8 cellular contexts compared by ENCODE assay signal in genomic region chr7:76069238-76069638, GRCh38. TPM values are rescaled to one million over a fixed set of nuclear protein-coding genes. Genes with fewer than 3 reads are reported as not detected.
A peak's percentile ranks its signal among the peaks of the same experiment; 100 is the strongest.
DNase-seq lines count a peak whose midpoint lies in the region; ATAC-seq and TF ChIP-seq lines count a peak whose summit lies in the region.
"Had no signal": no experiment of that assay in that cellular context is flagged by ENCODE, and none has a peak within 500 bp of the region (broad histone marks: within the 10 kb centered on the region; RNA-seq: fewer than 3 reads in every experiment).

No MANE protein-coding gene starts in this region.

- DNase-seq in H9: peak; percentile 79
- DNase-seq in Panc1 (ENCODE audit: low read depth, low spot score): no peak
- DNase-seq in neural progenitor cell (ENCODE audit: low spot score): peak; percentile 44
- no peak for DNase-seq in CD4-positive, alpha-beta T cell
- no peak for DNase-seq in T-helper 2 cell
- DNase-seq in stimulated activated naive CD8-positive, alpha-beta T cell treated with anti-CD3 and anti-CD28 coated beads, Interleukin-15, Interleukin-2, amounts not matched to agents 100 U/mL and 50 U/mL, for 24 hours: no peak

- no peaks in the 10 kb centered on the region for H3K4me1 ChIP-seq in H9 (ENCODE audit: insufficient read depth, low read length)
- peaks cover 16% of the 10 kb centered on the region for H3K4me1 ChIP-seq in Panc1 (ENCODE audit: control insufficient read depth, insufficient read depth, low read length)
- peaks cover 0 to 2% of the 10 kb centered on the region in 2 donors for H3K4me1 ChIP-seq in esophagus (ENCODE audit: control insufficient read depth in 2 of 2, insufficient read depth in 2 of 2, low read length in 1 of 2)
- H3K4me1 ChIP-seq in neural progenitor cell: peaks cover 7% of the 10 kb centered on the region

- H2BK5ac ChIP-seq in H9 (ENCODE audit: insufficient read length, low read length): no peak overlapping the region

- H3K27ac Mint-ChIP-seq in H9 (peak overlapping the region in 1 of 3 experiments; percentile 48; a peak in 1 of 7 replicates), neural progenitor cell (peak overlapping the region; percentile 78)
- H3K27ac Mint-ChIP-seq in CD4-positive, alpha-beta T cell: no peak overlapping the region
- H3K27ac Mint-ChIP-seq: T-cell had no signal

- H2BK20ac ChIP-seq in H9 (ENCODE audit: low read depth, low read length, poor library complexity, severe bottlenecking): no peak overlapping the region

- H3K36me3 Mint-ChIP-seq in H9 (ENCODE audit: insufficient read depth in 1 of 3, low read depth in 3 of 3): peaks cover 16 to 27% (median 25%) of the 10 kb centered on the region in 3 experiments
- H3K36me3 Mint-ChIP-seq in neural progenitor cell: peaks cover 16% of the 10 kb centered on the region
- H3K36me3 Mint-ChIP-seq in CD4-positive, alpha-beta T cell (ENCODE audit: low read depth): peaks cover 28% of the 10 kb centered on the region

- H3K23ac ChIP-seq in H9 (ENCODE audit: insufficient read length, low read depth, low read length): no peak overlapping the region

- H3K4ac ChIP-seq in H9 (ENCODE audit: low read depth, low read length): no peak overlapping the region

- POLR2A ChIA-PET in Panc1 (lab: Charles Lee): no interaction called here
- POLR2A ChIA-PET in CD4-positive, alpha-beta T cell (lab: Charles Lee): no interaction called here

- TF ChIP-seq CTCF in H9 (conservative IDR thresholded peaks at IDR 0.05) (peak; percentile 56; the same call in 2 of the 3 replicates), Panc1 (IDR thresholded peaks at IDR 0.05) (no peak), neural progenitor cell (IDR thresholded peaks at IDR 0.05) (peak; percentile 23)
- no peak for TF ChIP-seq CTCF in CD4-positive, alpha-beta T cell (IDR thresholded peaks at IDR 0.05)

- H3K18ac ChIP-seq in H9 (ENCODE audit: insufficient read length, low read depth, low read length): no peak overlapping the region

- H3K79me2 ChIP-seq in H9 (ENCODE audit: insufficient read depth, low read length) (no peaks in the 10 kb centered on the region), neural progenitor cell (ENCODE audit: low read depth) (no peaks in the 10 kb centered on the region)

- in situ Hi-C loops in Panc1 (cut with HindIII; ENCODE audit: low pct_unique_long_range_greater_than_20kb, low sequenced_read_pairs): no loop called here

- WGBS in H9 (ENCODE audit: extremely low coverage, insufficient read length, low lambda C conversion rate): no CpG with 5 or more reads among the region's 8 CpGs
- WGBS in esophagus, 2 donors: 24 to 28% methylated on average over 8 of the region's 8 CpGs

- no peaks in the 10 kb centered on the region for H3K79me1 ChIP-seq in H9 (ENCODE audit: insufficient read depth, low read depth, low read length, poor library complexity, severe bottlenecking)

- BruUV-seq in Panc1 (replicated peaks; lab: Mats Ljungman, UMichigan): no TSS peak

- H3K27ac ChIP-seq in H9 (ENCODE audit: insufficient read length, low read depth, low read length) (no peak overlapping the region), Panc1 (ENCODE audit: low read length) (peak overlapping the region; percentile 36; the same call in 1 of the 2 replicates), esophagus (ENCODE audit: low read depth in 2 of 2, low read length in 1 of 2) (peak overlapping the region; percentile 40 to 70), neural progenitor cell (no peak overlapping the region)
- H3K27ac ChIP-seq in CD4-positive, alpha-beta T cell (ENCODE audit: low read depth, low read length): no peak overlapping the region

- no peaks in the 10 kb centered on the region for H3F3A ChIP-seq in neural progenitor cell (ENCODE audit: low read depth)

- H3K23me2 ChIP-seq in H9 (ENCODE audit: insufficient read length, low read depth, low read length, poor library complexity, severe bottlenecking): no peaks in the 10 kb centered on the region

- peaks cover 4 to 7% of the 10 kb centered on the region in 2 experiments; a peak in 3 of 4 replicates for H3K4me1 Mint-ChIP-seq in H9
- peaks cover 8% of the 10 kb centered on the region for H3K4me1 Mint-ChIP-seq in neural progenitor cell
- no peaks in the 10 kb centered on the region for H3K4me1 Mint-ChIP-seq in CD4-positive, alpha-beta T cell (ENCODE audit: low read depth)
- H3K4me1 Mint-ChIP-seq: T-cell had no signal

- H4K20me1 ChIP-seq in H9 (ENCODE audit: control insufficient read depth, insufficient read depth, insufficient read length): no peaks in the 10 kb centered on the region
- H4K20me1 ChIP-seq in neural progenitor cell (ENCODE audit: low read depth): no peaks in the 10 kb centered on the region

- no peaks in the 10 kb centered on the region; the same call in 1 of the 2 replicates for H3K27me3 Mint-ChIP-seq in H9 (ENCODE audit: low read depth)
- peaks cover under 1% of the 10 kb centered on the region for H3K27me3 Mint-ChIP-seq in neural progenitor cell (ENCODE audit: insufficient read depth, low read depth)
- no peaks in the 10 kb centered on the region for H3K27me3 Mint-ChIP-seq in CD4-positive, alpha-beta T cell
- H3K27me3 Mint-ChIP-seq: T-cell had no signal

- no peak overlapping the region for H2AFZ ChIP-seq in H9 (ENCODE audit: low read length)
- H2AFZ ChIP-seq in neural progenitor cell (replicated peaks): no peak overlapping the region

- H3K4me2 ChIP-seq in H9 (ENCODE audit: insufficient read depth, insufficient read length, low read length) (no peak overlapping the region), neural progenitor cell (no peak overlapping the region)

- no peak overlapping the region for H4K5ac ChIP-seq in H9 (ENCODE audit: insufficient read length, low read depth, low read length)

- CTCF ChIA-PET in Panc1 (lab: Charles Lee): interaction anchor here (1.5 kb wide), 1 partner anchor 245 kb away, joined by 9 read pairs; no protein-coding TSS in a partner anchor
- CTCF ChIA-PET in CD4-positive, alpha-beta T cell (lab: Charles Lee): no interaction called here

- no peak overlapping the region for H2BK120ac ChIP-seq in H9 (ENCODE audit: low read depth, low read length, poor library complexity, severe bottlenecking)

- no peak overlapping the region for H3T11ph ChIP-seq in H9 (ENCODE audit: low read length)

- H4K91ac ChIP-seq in H9 (ENCODE audit: insufficient read length, low read depth, low read length): no peak overlapping the region

- H2AK5ac ChIP-seq in H9 (ENCODE audit: insufficient read length, low read length): no peak overlapping the region

- H3K36me3 ChIP-seq in Panc1 (ENCODE audit: control insufficient read depth, insufficient read depth, low read length) (peaks cover 7% of the 10 kb centered on the region; the same call in 1 of the 2 replicates), esophagus (ENCODE audit: control insufficient read depth in 2 of 2, insufficient read depth in 2 of 2, low read length in 1 of 2) (peaks cover 7 to 25% of the 10 kb centered on the region in 2 donors), neural progenitor cell (no peaks in the 10 kb centered on the region)

- intact Hi-C loops in Panc1 (cut with micrococcal nuclease; ENCODE audit: unreplicated experiment): no loop called here
- intact Hi-C loops in CD4-positive, alpha-beta T cell (cut with DNase I, micrococcal nuclease): no loop called here

- H3K9me3 ChIP-seq in H9 (ENCODE audit: control insufficient read depth, low read depth, low read length) (no peaks in the 10 kb centered on the region), Panc1 (ENCODE audit: control insufficient read depth, insufficient read depth, low read depth, low read length) (no peaks in the 10 kb centered on the region), esophagus (ENCODE audit: control insufficient read depth in 2 of 2, insufficient read depth in 1 of 2, low read depth in 1 of 2, low read length in 1 of 2) (no peaks in the 10 kb centered on the region), neural progenitor cell (ENCODE audit: low read depth) (no peaks in the 10 kb centered on the region)
- no peaks in the 10 kb centered on the region for H3K9me3 ChIP-seq in CD4-positive, alpha-beta T cell (ENCODE audit: control insufficient read depth, low read length)

- no peak overlapping the region for H2BK12ac ChIP-seq in H9 (ENCODE audit: insufficient read length, low read depth, low read length)

- H3K27me3 ChIP-seq in H9 (ENCODE audit: insufficient read depth, low read length) (no peaks in the 10 kb centered on the region), Panc1 (ENCODE audit: control insufficient read depth, insufficient read depth, low read length) (no peaks in the 10 kb centered on the region), esophagus (ENCODE audit: control insufficient read depth in 1 of 2, insufficient read depth in 2 of 2, low read length in 2 of 2) (no peaks in the 10 kb centered on the region), neural progenitor cell (no peaks in the 10 kb centered on the region)
- no peaks in the 10 kb centered on the region for H3K27me3 ChIP-seq in CD4-positive, alpha-beta T cell (ENCODE audit: control insufficient read depth, insufficient read depth, low read length)

- no peak overlapping the region for H3K4me3 ChIP-seq in Panc1 (ENCODE audit: low read depth in 2 of 2, low read length in 2 of 2)
- no peak overlapping the region for H3K4me3 ChIP-seq in esophagus (ENCODE audit: low read depth in 1 of 2, low read length in 2 of 2)
- no peak overlapping the region for H3K4me3 ChIP-seq in neural progenitor cell

- no peak overlapping the region for H4K8ac ChIP-seq in H9 (replicated peaks; ENCODE audit: insufficient read length, low read depth, low read length)

- H3K4me3 Mint-ChIP-seq in H9 (no peak overlapping the region), neural progenitor cell (no peak overlapping the region)
- no peak overlapping the region for H3K4me3 Mint-ChIP-seq in CD4-positive, alpha-beta T cell
- H3K4me3 Mint-ChIP-seq: T-cell had no signal

- peak; percentile 66 for ATAC-seq in Panc1
- ATAC-seq in CD4-positive, alpha-beta T cell (ENCODE audit: poor library complexity): no peak
- no peak for ATAC-seq in stimulated activated naive CD8-positive, alpha-beta T cell treated with anti-CD3 and anti-CD28 coated beads, Interleukin-15, Interleukin-2, amounts not matched to agents 100 U/mL and 50 U/mL, for 24 hours

- H3K56ac ChIP-seq in H9 (ENCODE audit: insufficient read length, low read depth, low read length): no peak overlapping the region

- no peak overlapping the region for H2BK15ac ChIP-seq in H9 (ENCODE audit: low read depth, low read length)

- no peak overlapping the region for H3K14ac ChIP-seq in H9 (ENCODE audit: insufficient read depth, low read length)

- H3K9me3 Mint-ChIP-seq in H9 (no peaks in the 10 kb centered on the region), neural progenitor cell (no peaks in the 10 kb centered on the region)
- H3K9me3 Mint-ChIP-seq in CD4-positive, alpha-beta T cell: no peaks in the 10 kb centered on the region
- H3K9me3 Mint-ChIP-seq: T-cell had no signal

- H3K9ac ChIP-seq in H9 (ENCODE audit: extremely low read depth, insufficient read length, low read length): no peak overlapping the region
- no peak overlapping the region for H3K9ac ChIP-seq in neural progenitor cell

RNA-seq across cellular contexts. Expression of gene MDH2, which starts 21.3 kb away (rescaled TPM):
- total RNA-seq in H9 (2021): 257 and 260 TPM in 2 replicates
- total RNA-seq in Panc1 (2021; ENCODE audit: unreplicated experiment): 365 TPM
- 703 TPM for polyA plus RNA-seq in Panc1 (2012; ENCODE audit: insufficient read length)
- polyA plus RNA-seq in esophagus: 100 to 1,000 TPM in 1 of 2 donors, 10 to 100 TPM in 1; 39.3 to 144 TPM
- total RNA-seq in neural progenitor cell (ENCODE audit: low replicate concordance): 51.5 and 73.4 TPM in 2 replicates
- 10 to 100 TPM; 66.4 to 68.3 TPM for total RNA-seq in CD4-positive, alpha-beta T cell

RNA-seq across cellular contexts. Expression of gene STYXL1, which starts 21.4 kb away (rescaled TPM):
- total RNA-seq in H9 (2021) (35.1 and 38.7 TPM in 2 replicates), Panc1 (2021; ENCODE audit: unreplicated experiment) (57.6 TPM), neural progenitor cell (ENCODE audit: low replicate concordance) (56.1 and 60.4 TPM in 2 replicates)
- 60.7 TPM for polyA plus RNA-seq in Panc1 (2012; ENCODE audit: insufficient read length)
- 10 to 100 TPM; 38.5 to 60.5 TPM for polyA plus RNA-seq in esophagus
- 1 to 10 TPM; 8.4 to 8.5 TPM for total RNA-seq in CD4-positive, alpha-beta T cell

Comparison
In these comparisons a context has a peak if more than half of its experiments do, and no peak if none do; other contexts are left out.
1. DNase-seq: peak in H9 (single experiment) and neural progenitor cell (single experiment); none in Panc1 (single experiment), CD4-positive, alpha-beta T cell (0 of 10), T-helper 2 cell (0 of 5) and stimulated activated naive CD8-positive, alpha-beta T cell treated with anti-CD3 and anti-CD28 coated beads, Interleukin-15, Interleukin-2, amounts not matched to agents 100 U/mL and 50 U/mL, for 24 hours (single experiment).
2. H3K27ac ChIP-seq: peak in Panc1 (single experiment) and esophagus (2 of 2); none in H9 (single experiment), neural progenitor cell (single experiment) and CD4-positive, alpha-beta T cell (single experiment).
3. CTCF ChIP-seq: peak in H9 (single experiment) and neural progenitor cell (single experiment); none in Panc1 (single experiment) and CD4-positive, alpha-beta T cell (single experiment).